ENCODE assay signal across 9 cellular contexts in the genomic region with DNA sequence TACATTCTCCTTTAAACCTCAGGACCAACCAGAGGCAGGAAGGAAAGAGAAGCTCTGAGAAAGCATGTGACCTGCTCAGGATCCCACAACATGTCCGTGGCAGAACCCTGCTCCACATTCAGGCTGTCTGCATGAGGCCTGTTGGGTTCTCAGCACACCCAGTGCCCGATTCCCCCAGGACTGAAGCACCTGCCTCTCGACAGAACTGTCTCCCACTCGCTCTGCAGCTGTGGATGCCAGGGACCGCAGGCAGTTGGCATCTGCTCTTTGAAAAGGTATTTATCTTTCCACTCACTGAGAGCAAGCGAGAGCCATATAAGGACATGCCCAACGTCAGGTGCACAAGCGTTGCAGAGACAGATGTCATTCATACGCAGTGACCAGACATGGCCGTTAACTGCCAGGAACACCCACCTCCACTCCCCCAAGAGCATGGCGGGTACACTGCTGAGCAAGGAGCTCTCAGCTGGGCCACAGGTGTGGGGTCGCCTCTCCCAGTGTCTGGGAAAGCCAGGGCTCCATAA. TPM values are rescaled to one million over a fixed set of nuclear protein-coding genes. Genes with fewer than 3 reads are reported as not detected.
DNase-seq lines count a peak whose midpoint lies in the region; ATAC-seq and TF ChIP-seq lines count a peak whose summit lies in the region.
"Had no signal": no experiment of that assay in that cellular context is flagged by ENCODE, and none has a peak within 500 bp of the region (broad histone marks: within the 10 kb centered on the region; RNA-seq: fewer than 3 reads in every experiment).

No MANE protein-coding gene starts in this region.

- peak overlapping the region; percentile 92 for H3K27ac Mint-ChIP-seq in CD8-positive, alpha-beta T cell
- H3K27ac Mint-ChIP-seq: dendritic cell treated with granulocyte-macrophage colony-stimulating factor and Interleukin-4, amounts not matched to agents 40 ng/mL and 50 ng/mL, for 4 days had no signal

- no peaks in the 10 kb centered on the region for H3K9me3 ChIP-seq in CD8-positive, alpha-beta T cell (ENCODE audit: low read length)
- no peaks in the 10 kb centered on the region for H3K9me3 ChIP-seq in lung (ENCODE audit: control insufficient read depth in 2 of 2, insufficient read depth in 1 of 2, low read length in 1 of 2)

- peak overlapping the region; percentile 59 for H3K4me3 Mint-ChIP-seq in CD8-positive, alpha-beta T cell
- H3K4me3 Mint-ChIP-seq: dendritic cell treated with granulocyte-macrophage colony-stimulating factor and Interleukin-4, amounts not matched to agents 40 ng/mL and 50 ng/mL, for 4 days had no signal

- H3K36me3 Mint-ChIP-seq in CD8-positive, alpha-beta T cell, result peaks cover 7% of the 10 kb centered on the region

- no peak for TF ChIP-seq CTCF in CD8-positive, alpha-beta T cell (IDR thresholded peaks at IDR 0.05)
- TF ChIP-seq CTCF in lung (IDR thresholded peaks at IDR 0.05; ENCODE audit: control extremely low read depth, extremely low read depth), result no peak

- peak in 5 of 7 experiments; percentile 17 to 73 (median 45) for DNase-seq in CD8-positive, alpha-beta T cell
- DNase-seq in NCI-H2171 (lab: John Stamatoyannopoulos, UW), result peak; percentile 91
- peak; percentile 48 to 50 for DNase-seq in activated T-cell treated with anti-CD3 and anti-CD28 coated beads, Interleukin-2, amount 50 U/mL, for 48 hours
- peak; percentile 61 for DNase-seq in lung (ENCODE audit: low spot score)
- DNase-seq in NK-92 (lab: John Stamatoyannopoulos, UW; ENCODE audit: unreplicated experiment), result no peak
- no peak for DNase-seq in 8988T
- no peak for DNase-seq in hippocampal formation (lab: John Stamatoyannopoulos, UW)

- peak overlapping the region; percentile 31 for H3K27ac ChIP-seq in CD8-positive, alpha-beta T cell (ENCODE audit: low read depth, low read length)
- H3K27ac ChIP-seq in lung (ENCODE audit: low read depth in 1 of 2, low read length in 1 of 2), result peak overlapping the region; percentile 54 to 87

- H3K9me3 Mint-ChIP-seq in CD8-positive, alpha-beta T cell, result no peaks in the 10 kb centered on the region
- H3K9me3 Mint-ChIP-seq: dendritic cell treated with granulocyte-macrophage colony-stimulating factor and Interleukin-4, amounts not matched to agents 40 ng/mL and 50 ng/mL, for 4 days had no signal

- 56 to 74% methylated on average over 12 of the region's 12 CpGs for WGBS in lung, 2 donors

- H3K4me1 ChIP-seq in CD8-positive, alpha-beta T cell (ENCODE audit: insufficient read depth, low read length), result peaks cover 31% of the 10 kb centered on the region
- peaks cover 6 to 13% of the 10 kb centered on the region in 2 donors for H3K4me1 ChIP-seq in lung (ENCODE audit: control insufficient read depth in 2 of 2, insufficient read depth in 2 of 2, low read length in 2 of 2)

- POLR2A ChIA-PET in CD8-positive, alpha-beta T cell (lab: Charles Lee), result interaction anchor here (1.1 to 2.0 kb wide), 7 partner anchors 9 to 157 kb away, joined by 3 to 7 read pairs (median 4); a partner anchor contains a TSS

- H3K36me3 ChIP-seq in CD8-positive, alpha-beta T cell (ENCODE audit: insufficient read depth, low read length), result no peaks in the 10 kb centered on the region
- H3K36me3 ChIP-seq in lung (ENCODE audit: control insufficient read depth in 2 of 2, insufficient read depth in 2 of 2, low read length in 2 of 2), result no peaks in the 10 kb centered on the region

- H3K27me3 Mint-ChIP-seq in CD8-positive, alpha-beta T cell (ENCODE audit: low read depth), result no peaks in the 10 kb centered on the region

- H3K4me3 ChIP-seq in CD8-positive, alpha-beta T cell (ENCODE audit: low read depth, low read length), result peak overlapping the region; percentile 2
- no peak overlapping the region for H3K4me3 ChIP-seq in lung

- CTCF ChIA-PET in CD8-positive, alpha-beta T cell (lab: Charles Lee), result interaction anchor here (1.0 to 1.1 kb wide), 2 partner anchors 23 to 56 kb away, joined by 3 read pairs; no protein-coding TSS in a partner anchor

- peak; percentile 96 for ATAC-seq in CD8-positive, alpha-beta T cell
- peak; percentile 25 for ATAC-seq in lung (ENCODE audit: insufficient read depth, low FRiP score)
- ATAC-seq in HG02571 (IDR thresholded peaks at IDR 0.05; ENCODE audit: unreplicated experiment), result no peak

- peaks cover 44% of the 10 kb centered on the region for H3K4me1 Mint-ChIP-seq in CD8-positive, alpha-beta T cell (ENCODE audit: low read depth)

- intact Hi-C loops in CD8-positive, alpha-beta T cell (cut with DNase I, micrococcal nuclease), result no loop called here

- no peaks in the 10 kb centered on the region for H3K27me3 ChIP-seq in CD8-positive, alpha-beta T cell (ENCODE audit: insufficient read depth, low read length)
- H3K27me3 ChIP-seq in lung (ENCODE audit: control insufficient read depth, insufficient read depth), result no peaks in the 10 kb centered on the region

RNA-seq across cellular contexts. Expression of a gene that starts 18.9 kb away (rescaled TPM):
- total RNA-seq in CD8-positive, alpha-beta T cell, result 10 to 100 TPM; 28.1 to 29.2 TPM
- total RNA-seq in lung, result 10 to 100 TPM; 19.6 to 37.8 TPM
- 10 to 100 TPM in 1 of 2 donors, 1 to 10 TPM in 1; 8.9 to 12.9 TPM for polyA plus RNA-seq in lung

Comparison
In these comparisons a context has a peak if more than half of its experiments do, and no peak if none do; other contexts are left out.
1. DNase-seq: peak in CD8-positive, alpha-beta T cell (5 of 7), NCI-H2171 (single experiment), activated T-cell treated with anti-CD3 and anti-CD28 coated beads, Interleukin-2, amount 50 U/mL, for 48 hours (2 of 2) and lung (single experiment); none in NK-92 (single experiment), 8988T (single experiment) and hippocampal formation (0 of 2).